ENCODE assay signal across 8 cellular contexts in the genomic region with DNA sequence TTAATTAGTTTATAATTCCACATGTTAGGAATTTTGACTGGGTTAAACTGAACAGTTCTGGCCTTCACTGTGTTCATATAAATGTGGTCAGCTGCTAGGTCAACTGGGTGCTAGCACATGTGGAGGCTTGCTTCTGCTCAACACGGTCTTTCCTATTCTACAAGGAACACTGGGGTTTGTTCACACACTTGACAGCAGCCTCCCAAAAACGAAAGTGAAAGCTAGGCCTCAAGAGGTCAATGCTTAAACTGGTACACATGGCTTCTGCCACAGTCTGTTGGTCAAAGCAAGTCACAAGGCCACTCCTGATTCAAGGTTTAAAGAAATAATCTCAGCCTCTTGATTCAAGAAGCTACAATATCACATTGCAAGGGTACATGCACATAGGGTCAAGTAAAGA.
DNase-seq lines count a peak whose midpoint lies in the region; ATAC-seq, FAIRE-seq and TF ChIP-seq lines count a peak whose summit lies in the region.

No MANE protein-coding gene starts in this region.

- peak; percentile 84 for ATAC-seq in GM18508 (IDR thresholded peaks at IDR 0.05; ENCODE audit: insufficient read depth, unreplicated experiment)
- ATAC-seq in HG03196 (IDR thresholded peaks at IDR 0.05; ENCODE audit: unreplicated experiment), result peak; percentile 67
- peak; percentile 65 for ATAC-seq in activated CD8-positive, alpha-beta T cell treated with anti-CD3 and anti-CD28 coated beads for 36 hours
- ATAC-seq in right lobe of liver, result peak; percentile 90 to 99 (median 96)

- peaks cover 11% of the 10 kb centered on the region for H3K4me1 Mint-ChIP-seq in activated CD8-positive, alpha-beta T cell treated with anti-CD3 and anti-CD28 coated beads for 36 hours (ENCODE audit: low read depth)

- no peaks in the 10 kb centered on the region for H3K36me3 ChIP-seq in right lobe of liver

- no peak overlapping the region for H3K4me3 Mint-ChIP-seq in activated CD8-positive, alpha-beta T cell treated with anti-CD3 and anti-CD28 coated beads for 36 hours

- no peak overlapping the region for H3K27ac Mint-ChIP-seq in activated CD8-positive, alpha-beta T cell treated with anti-CD3 and anti-CD28 coated beads for 36 hours

- TF ChIP-seq POLR2A in right lobe of liver (IDR thresholded peaks at IDR 0.05) (no peak), H54 (IDR thresholded peaks at IDR 0.05; ENCODE audit: low read depth, low read length) (no peak)

- intact Hi-C loops in activated CD8-positive, alpha-beta T cell treated with anti-CD3 and anti-CD28 coated beads for 36 hours (cut with micrococcal nuclease), result no loop called here
- intact Hi-C loops in right lobe of liver (cut with DNase I), result no loop called here

- H3K4me1 ChIP-seq in right lobe of liver, result no peaks in the 10 kb centered on the region

- H3K36me3 Mint-ChIP-seq in activated CD8-positive, alpha-beta T cell treated with anti-CD3 and anti-CD28 coated beads for 36 hours (ENCODE audit: low read depth), result peaks cover 4% of the 10 kb centered on the region

- H3K4me3 ChIP-seq in right lobe of liver, result no peak overlapping the region

- CTCF ChIA-PET in activated CD8-positive, alpha-beta T cell treated with anti-CD3 and anti-CD28 coated beads for 36 hours (lab: Charles Lee), result interaction anchor here (1.0 kb wide), 1 partner anchor 87 kb away, joined by 3 read pairs; no protein-coding TSS in a partner anchor

- no peak for TF ChIP-seq CTCF in activated CD8-positive, alpha-beta T cell treated with anti-CD3 and anti-CD28 coated beads for 36 hours (IDR thresholded peaks at IDR 0.05)
- no peak for TF ChIP-seq CTCF in right lobe of liver (IDR thresholded peaks at IDR 0.05)

- no peak for FAIRE-seq in H54 (lab: Jason Lieb, UNC)

- WGBS in right lobe of liver (ENCODE audit: insufficient coverage, low coverage, low lambda C conversion rate, missing lambda C conversion rate), result 5% methylated on average over 2 of the region's 2 CpGs

- no peaks in the 10 kb centered on the region for H3K27me3 Mint-ChIP-seq in activated CD8-positive, alpha-beta T cell treated with anti-CD3 and anti-CD28 coated beads for 36 hours

- DNase-seq in AG20443 (ENCODE audit: low spot score) (peak; percentile 54), right lobe of liver (peak in 1 of 3 donors; percentile 54), H54 (ENCODE audit: insufficient read length, low spot score) (no peak), COLO829 (ENCODE audit: low spot score) (no peak)
- DNase-seq in activated CD8-positive, alpha-beta T cell treated with anti-CD3 and anti-CD28 coated beads for 36 hours, result peak; percentile 10
- no peak for DNase-seq in effector CD4-positive, alpha-beta T cell

- H3K9me3 ChIP-seq in right lobe of liver, result no peaks in the 10 kb centered on the region

- H3K9me3 Mint-ChIP-seq in activated CD8-positive, alpha-beta T cell treated with anti-CD3 and anti-CD28 coated beads for 36 hours, result peaks cover 8% of the 10 kb centered on the region

- H3K27ac ChIP-seq in right lobe of liver, result no peak overlapping the region

- no peaks in the 10 kb centered on the region for H3K27me3 ChIP-seq in right lobe of liver

- POLR2A ChIA-PET in activated CD8-positive, alpha-beta T cell treated with anti-CD3 and anti-CD28 coated beads for 36 hours (lab: Charles Lee), result no interaction called here

Comparison
In these comparisons a context has a peak if more than half of its experiments do, and no peak if none do; other contexts are left out.
1. DNase-seq: peak in AG20443 (single experiment) and activated CD8-positive, alpha-beta T cell treated with anti-CD3 and anti-CD28 coated beads for 36 hours (single experiment); none in H54 (single experiment), effector CD4-positive, alpha-beta T cell (single experiment) and COLO829 (single experiment).
2. Peak in every context shown above with its lines, with median percentiles within 50 percentile points of each other: ATAC-seq.